ENCODE assay signal across 10 cellular contexts in genomic region chr11:33291004-33291777, GRCh38. TPM values are rescaled to one million over a fixed set of nuclear protein-coding genes. Genes with fewer than 3 reads are reported as not detected.
DNase-seq lines count a peak whose midpoint lies in the region; ATAC-seq, FAIRE-seq and TF ChIP-seq lines count a peak whose summit lies in the region.
"Had no signal": no experiment of that assay in that cellular context is flagged by ENCODE, and none has a peak within 500 bp of the region (broad histone marks: within the 10 kb centered on the region; RNA-seq: fewer than 3 reads in every experiment).

No MANE protein-coding gene starts in this region.

- CTCF ChIA-PET in T-cell (lab: Charles Lee) = no interaction called here
- CTCF ChIA-PET in RWPE1 (lab: Yijun Ruan, JAX) = interaction anchor here (0.8 kb wide), 1 partner anchor 10 kb away, joined by 3 read pairs; no protein-coding TSS in a partner anchor

- H3K27me3 Mint-ChIP-seq in T-cell = no peaks in the 10 kb centered on the region

- H3K27me3 ChIP-seq in testis = no peaks in the 10 kb centered on the region

- H3K9me3 ChIP-seq in testis = no peaks in the 10 kb centered on the region

- TF ChIP-seq POLR2A in GM12891 (IDR thresholded peaks at IDR 0.05; ENCODE audit: low read depth, low read length) (no peak), testis (IDR thresholded peaks at IDR 0.05) (no peak)

- no peak overlapping the region for H3K27ac Mint-ChIP-seq in T-cell

- ATAC-seq in GM19395 (IDR thresholded peaks at IDR 0.05; ENCODE audit: unreplicated experiment) = peak; percentile 74
- peak; percentile 95 for ATAC-seq in HG03108 (IDR thresholded peaks at IDR 0.05; ENCODE audit: unreplicated experiment)
- no peak for ATAC-seq in T-cell (replicated peaks in 1 of 4)

- POLR2A ChIA-PET in T-cell (lab: Charles Lee) = no interaction called here
- POLR2A ChIA-PET in RWPE1 (lab: Yijun Ruan, JAX; ENCODE audit: low non-redundant PET) = no interaction called here

- TF ChIP-seq CTCF in fibroblast of the aortic adventitia (IDR thresholded peaks at IDR 0.05; ENCODE audit: insufficient read depth, low read length) = no peak
- no peak for TF ChIP-seq CTCF in RWPE1 (conservative IDR thresholded peaks at IDR 0.05; ENCODE audit: low read depth)
- TF ChIP-seq CTCF in testis (IDR thresholded peaks at IDR 0.05) = no peak

- FAIRE-seq in GM12891 (lab: Jason Lieb, UNC) = no peak

- peaks cover 50% of the 10 kb centered on the region for H3K36me3 Mint-ChIP-seq in T-cell

- peaks cover 6% of the 10 kb centered on the region for H3K4me1 ChIP-seq in testis

- no peak overlapping the region for H3K27ac ChIP-seq in RWPE1
- no peak overlapping the region for H3K27ac ChIP-seq in testis

- no peak overlapping the region for H3K4me3 ChIP-seq in fibroblast of the aortic adventitia (ENCODE audit: low read depth, low read length)
- no peak overlapping the region for H3K4me3 ChIP-seq in testis

- no peaks in the 10 kb centered on the region for H3K9me3 Mint-ChIP-seq in T-cell

- peaks cover 33 to 63% (median 50%) of the 10 kb centered on the region in 3 donors for H3K4me1 Mint-ChIP-seq in T-cell

- 39 to 43% methylated on average over 6 of the region's 6 CpGs for WGBS in testis, 2 donors

- no peak overlapping the region for H3K4me3 Mint-ChIP-seq in T-cell

- DNase-seq in fibroblast of the aortic adventitia (ENCODE audit: low read depth) = peak; percentile 57
- DNase-seq in superior temporal gyrus (ENCODE audit: extremely low spot score) = peak; percentile 63
- no peak for DNase-seq in GM12891 (ENCODE audit: insufficient read length, low spot score)
- DNase-seq in T-cell = no peak
- DNase-seq in RWPE1 (ENCODE audit: low spot score) = no peak
- no peak for DNase-seq in testis
- DNase-seq: glutamatergic neuron, NCI-H446 had no signal

- no peaks in the 10 kb centered on the region for H3K36me3 ChIP-seq in testis (ENCODE audit: low read depth, missing control alignments)

- intact Hi-C loops in testis (cut with DNase I; ENCODE audit: low total_unique reads) = no loop called here

TF ChIP-seq in GM12891, 5 proteins besides CTCF, POLR2A, EP300 and RAD21:
- TF ChIP-seq SPI1 (IDR thresholded peaks at IDR 0.05; ENCODE audit: low read depth, low read length) = no peak
- no peak for TF ChIP-seq PAX5 (IDR thresholded peaks at IDR 0.05; ENCODE audit: insufficient read depth, low read length, severe bottlenecking)
- no peak for TF ChIP-seq POU2F2 (IDR thresholded peaks at IDR 0.05; ENCODE audit: low read depth, low read length)
- TF ChIP-seq POLR2AphosphoS5 (IDR thresholded peaks at IDR 0.05; ENCODE audit: low read depth, low read length) = no peak
- TF ChIP-seq TAF1 (IDR thresholded peaks at IDR 0.05; ENCODE audit: low read depth, low read length) = no peak

RNA-seq across cellular contexts. Expression of gene HIPK3, which starts 34.0 kb away (rescaled TPM):
- 164 and 369 TPM in 2 replicates for total RNA-seq in fibroblast of the aortic adventitia (ENCODE audit: low replicate concordance)
- 7.3 TPM for polyA plus RNA-seq in GM12891 (2012; ENCODE audit: low read depth, missing spikeins)
- total RNA-seq in T-cell = 10 to 100 TPM; 47.2 to 70.2 (median 65.0) TPM
- total RNA-seq in testis = 10 to 100 TPM; 86.3 to 90.2 TPM
- 47.6 TPM for polyA plus RNA-seq in testis (ENCODE audit: insufficient read depth, low read depth, low replicate concordance)

Comparison
In these comparisons a context has a peak if more than half of its experiments do, and no peak if none do; other contexts are left out.
1. ATAC-seq: peak in GM19395 (single experiment) and HG03108 (single experiment); none in T-cell (0 of 4).
2. DNase-seq: peak in fibroblast of the aortic adventitia (single experiment) and superior temporal gyrus (single experiment); none in GM12891 (single experiment), T-cell (0 of 34), RWPE1 (single experiment) and testis (single experiment).